ENCODE assay signal across 8 cellular contexts in genomic region chr12:53379389-53380103, GRCh38. TPM values are rescaled to one million over a fixed set of nuclear protein-coding genes. Genes with fewer than 3 reads are reported as not detected.
DNase-seq lines count a peak whose midpoint lies in the region; ATAC-seq and TF ChIP-seq lines count a peak whose summit lies in the region.

No MANE protein-coding gene starts in this region.

- H3K27ac ChIP-seq in stomach, result peak overlapping the region; percentile 96 to 100 (median 97)

- peak; percentile 100 for DNase-seq in ELR (ENCODE audit: low read depth)
- peak; percentile 100 for DNase-seq in H4 (ENCODE audit: low spot score)
- DNase-seq in LNCaP clone FGC (ENCODE audit: low read depth), result peak; percentile 100
- DNase-seq in RPMI7951 (ENCODE audit: low read depth), result peak; percentile 100
- peak; percentile 100 for DNase-seq in fibroblast of the conjunctiva (ENCODE audit: low read depth)
- peak; percentile 99 for DNase-seq in natural killer cell treated with Interleukin-12 subunit alpha and Interleukin-12 subunit beta and Interleukin-15 and Interleukin-18, amount 100 ng/mL, for 72 hours (ENCODE audit: low spot score)
- DNase-seq in stomach, result peak; percentile 100

- H3K4me1 ChIP-seq in stomach, result peaks cover 38 to 49% (median 48%) of the 10 kb centered on the region in 4 donors

- H3K27me3 Mint-ChIP-seq in activated T-helper 17 cell treated with anti-CD3 and anti-CD28 coated beads, Interleukin-2, amount 50 U/mL, for 72 hours, result no peaks in the 10 kb centered on the region
- no peaks in the 10 kb centered on the region for H3K27me3 Mint-ChIP-seq in natural killer cell treated with Interleukin-12 subunit alpha and Interleukin-12 subunit beta and Interleukin-15 and Interleukin-18, amount 100 ng/mL, for 72 hours

- no peak for TF ChIP-seq CTCF in LNCaP clone FGC (IDR thresholded peaks at IDR 0.05; ENCODE audit: control insufficient read depth, extremely low read depth, insufficient read depth)
- TF ChIP-seq CTCF in stomach (IDR thresholded peaks at IDR 0.05), result no peak

- intact Hi-C loops in stomach (cut with DNase I; ENCODE audit: low total_unique reads), result no loop called here

- peak; percentile 77 for ATAC-seq in activated T-helper 17 cell treated with anti-CD3 and anti-CD28 coated beads, Interleukin-2, amount 50 U/mL, for 72 hours (replicated peaks)
- ATAC-seq in natural killer cell treated with Interleukin-12 subunit alpha and Interleukin-12 subunit beta and Interleukin-15 and Interleukin-18, amount 100 ng/mL, for 72 hours, result peak; percentile 85 to 88

- H3K9me3 ChIP-seq in stomach, result no peaks in the 10 kb centered on the region

- H3K36me3 ChIP-seq in stomach, result peaks cover 25 to 33% (median 30%) of the 10 kb centered on the region in 4 donors

- TF ChIP-seq EP300 in stomach (IDR thresholded peaks at IDR 0.05), result no peak

- peaks cover 27% of the 10 kb centered on the region for H3K4me1 Mint-ChIP-seq in activated T-helper 17 cell treated with anti-CD3 and anti-CD28 coated beads, Interleukin-2, amount 50 U/mL, for 72 hours
- peaks cover 27 to 32% of the 10 kb centered on the region in 2 donors for H3K4me1 Mint-ChIP-seq in natural killer cell treated with Interleukin-12 subunit alpha and Interleukin-12 subunit beta and Interleukin-15 and Interleukin-18, amount 100 ng/mL, for 72 hours (ENCODE audit: low read depth in 2 of 2)

- H3K27ac Mint-ChIP-seq in activated T-helper 17 cell treated with anti-CD3 and anti-CD28 coated beads, Interleukin-2, amount 50 U/mL, for 72 hours, result no peak overlapping the region
- no peak overlapping the region for H3K27ac Mint-ChIP-seq in natural killer cell treated with Interleukin-12 subunit alpha and Interleukin-12 subunit beta and Interleukin-15 and Interleukin-18, amount 100 ng/mL, for 72 hours

- no peak for TF ChIP-seq POLR2A in stomach (IDR thresholded peaks at IDR 0.05)

- WGBS in stomach, 5 donors, result 0 to 1% (median 1%) methylated on average over 29 of the region's 29 CpGs

- H3K36me3 Mint-ChIP-seq in activated T-helper 17 cell treated with anti-CD3 and anti-CD28 coated beads, Interleukin-2, amount 50 U/mL, for 72 hours (ENCODE audit: low read depth), result peaks cover 42% of the 10 kb centered on the region
- H3K36me3 Mint-ChIP-seq in natural killer cell treated with Interleukin-12 subunit alpha and Interleukin-12 subunit beta and Interleukin-15 and Interleukin-18, amount 100 ng/mL, for 72 hours, result peaks cover 12% of the 10 kb centered on the region

- H3K4me3 ChIP-seq in LNCaP clone FGC (ENCODE audit: low read depth, low read length) (peak overlapping the region; percentile 56), stomach (peak overlapping the region; percentile 53 to 88 (median 68))

- no peak overlapping the region for H3K4me3 Mint-ChIP-seq in activated T-helper 17 cell treated with anti-CD3 and anti-CD28 coated beads, Interleukin-2, amount 50 U/mL, for 72 hours
- no peak overlapping the region for H3K4me3 Mint-ChIP-seq in natural killer cell treated with Interleukin-12 subunit alpha and Interleukin-12 subunit beta and Interleukin-15 and Interleukin-18, amount 100 ng/mL, for 72 hours

- H3K27me3 ChIP-seq in stomach, result no peaks in the 10 kb centered on the region

- H3K9me3 Mint-ChIP-seq in activated T-helper 17 cell treated with anti-CD3 and anti-CD28 coated beads, Interleukin-2, amount 50 U/mL, for 72 hours, result no peaks in the 10 kb centered on the region
- no peaks in the 10 kb centered on the region for H3K9me3 Mint-ChIP-seq in natural killer cell treated with Interleukin-12 subunit alpha and Interleukin-12 subunit beta and Interleukin-15 and Interleukin-18, amount 100 ng/mL, for 72 hours

RNA-seq across cellular contexts. Expression of gene SP1, which starts 0.4 kb away (rescaled TPM):
- total RNA-seq in H4 (2014; rRNA removed; shearing (Covaris generic)), result 26.9 and 33.4 TPM in 2 replicates
- total RNA-seq in RPMI7951 (2014; rRNA removed; shearing (Covaris generic)), result 29.3 and 35.2 TPM in 2 replicates
- 10 to 100 TPM; 80.9 to 91.5 TPM for total RNA-seq in activated T-helper 17 cell treated with anti-CD3 and anti-CD28 coated beads, Interleukin-2, amount 50 U/mL, for 72 hours
- total RNA-seq in natural killer cell treated with Interleukin-12 subunit alpha and Interleukin-12 subunit beta and Interleukin-15 and Interleukin-18, amount 100 ng/mL, for 72 hours, result 10 to 100 TPM; 56.8 to 68.1 TPM
- 100 to 1,000 TPM in 1 of 5 donors, 10 to 100 TPM in 4; 13.3 to 142 (median 36.8) TPM for total RNA-seq in stomach
- polyA plus RNA-seq in stomach, result 10 to 100 TPM; 10.2 to 16.2 (median 12.2) TPM

RNA-seq across cellular contexts. Expression of gene SP7, which starts 43.4 kb away (rescaled TPM):
- not detected in 2 replicates for total RNA-seq in H4 (2014; rRNA removed; shearing (Covaris generic))
- total RNA-seq in RPMI7951 (2014; rRNA removed; shearing (Covaris generic)), result not detected in 2 replicates
- total RNA-seq in activated T-helper 17 cell treated with anti-CD3 and anti-CD28 coated beads, Interleukin-2, amount 50 U/mL, for 72 hours, result not detected
- not detected for total RNA-seq in natural killer cell treated with Interleukin-12 subunit alpha and Interleukin-12 subunit beta and Interleukin-15 and Interleukin-18, amount 100 ng/mL, for 72 hours
- not detected for total RNA-seq in stomach
- not detected for polyA plus RNA-seq in stomach

RNA-seq across cellular contexts. Expression of gene AMHR2, which starts 44.1 kb away (rescaled TPM):
- not detected in 2 replicates for total RNA-seq in H4 (2014; rRNA removed; shearing (Covaris generic))
- not detected in 2 replicates for total RNA-seq in RPMI7951 (2014; rRNA removed; shearing (Covaris generic))
- not detected for total RNA-seq in activated T-helper 17 cell treated with anti-CD3 and anti-CD28 coated beads, Interleukin-2, amount 50 U/mL, for 72 hours
- total RNA-seq in natural killer cell treated with Interleukin-12 subunit alpha and Interleukin-12 subunit beta and Interleukin-15 and Interleukin-18, amount 100 ng/mL, for 72 hours, result not detected
- not detected for total RNA-seq in stomach
- polyA plus RNA-seq in stomach, result 1 to 10 TPM in 1 of 3 donors, under 1 TPM in 2; 0.23 to 1.8 (median 0.25) TPM

RNA-seq across cellular contexts. Expression of gene AAAS, which starts 58.1 kb away (rescaled TPM):
- 57.0 and 74.6 TPM in 2 replicates for total RNA-seq in H4 (2014; rRNA removed; shearing (Covaris generic))
- 43.9 and 56.0 TPM in 2 replicates for total RNA-seq in RPMI7951 (2014; rRNA removed; shearing (Covaris generic))
- total RNA-seq in activated T-helper 17 cell treated with anti-CD3 and anti-CD28 coated beads, Interleukin-2, amount 50 U/mL, for 72 hours, result 10 to 100 TPM; 42.3 to 44.8 TPM
- 10 to 100 TPM; 56.7 to 96.2 TPM for total RNA-seq in natural killer cell treated with Interleukin-12 subunit alpha and Interleukin-12 subunit beta and Interleukin-15 and Interleukin-18, amount 100 ng/mL, for 72 hours
- 10 to 100 TPM; 22.6 to 59.4 (median 43.3) TPM for total RNA-seq in stomach
- 10 to 100 TPM; 19.7 to 49.7 (median 19.7) TPM for polyA plus RNA-seq in stomach

Comparison
In these comparisons a context has a peak if more than half of its experiments do, and no peak if none do; other contexts are left out.
1. Peak in every context shown above with its lines: DNase-seq, ATAC-seq, H3K4me3 ChIP-seq and H3K27ac ChIP-seq.